8 cellular contexts compared by ENCODE assay signal in the genomic region with DNA sequence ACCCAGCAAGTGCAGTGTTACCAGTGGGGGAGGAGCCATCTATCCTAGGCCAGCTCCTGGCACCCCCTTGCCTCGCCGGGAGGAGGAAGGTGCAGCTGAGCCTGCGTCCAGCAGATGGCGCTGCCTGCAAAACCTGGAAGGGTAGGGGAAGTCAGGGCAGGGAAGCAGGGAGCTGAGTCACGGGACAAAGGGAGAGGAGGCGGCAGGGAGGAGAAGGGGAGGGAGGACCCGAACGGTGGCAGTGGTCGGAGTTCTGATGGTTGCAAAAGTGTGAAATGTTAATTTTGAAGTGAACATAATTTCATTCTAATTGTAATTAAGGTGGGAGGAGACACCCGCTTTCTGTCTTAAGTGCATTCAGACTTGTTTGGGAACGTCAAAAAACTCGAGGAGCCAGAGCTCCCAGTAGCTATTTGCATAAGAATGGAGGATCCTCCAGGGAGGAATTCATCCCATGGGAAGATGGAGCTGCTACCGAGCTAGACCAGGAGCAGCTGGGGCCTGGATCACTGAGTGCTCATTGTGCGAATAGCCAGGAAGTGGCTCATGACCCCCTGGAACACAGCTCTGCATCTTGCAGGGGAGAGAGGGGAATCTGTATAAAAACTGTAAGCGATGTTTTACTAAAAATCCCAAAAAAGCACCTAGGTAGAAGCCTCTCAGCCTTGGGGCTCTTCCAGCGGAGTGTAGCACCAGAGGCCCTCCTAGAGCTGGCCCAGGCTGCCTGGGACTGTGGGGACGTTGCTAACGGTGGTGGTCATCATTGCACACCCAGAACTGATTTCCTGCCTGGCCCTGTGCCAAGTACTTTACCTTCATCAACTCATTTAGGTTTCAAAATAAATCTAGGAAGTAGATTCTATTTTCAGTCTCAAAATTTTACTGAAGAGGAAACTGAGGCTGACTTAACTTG. TPM values are rescaled to one million over a fixed set of nuclear protein-coding genes. Genes with fewer than 3 reads are reported as not detected.
DNase-seq lines count a peak whose midpoint lies in the region; ATAC-seq, FAIRE-seq and TF ChIP-seq lines count a peak whose summit lies in the region.

No MANE protein-coding gene starts in this region.

- no peaks in the 10 kb centered on the region for H3K36me3 ChIP-seq in breast epithelium
- H3K36me3 ChIP-seq in iPS-20b (ENCODE audit: insufficient read depth, low read depth, low read length) = no peaks in the 10 kb centered on the region
- no peaks in the 10 kb centered on the region for H3K36me3 ChIP-seq in small intestine (ENCODE audit: control insufficient read depth in 2 of 2, insufficient read depth in 2 of 2, low read length in 2 of 2)

- H3K27me3 ChIP-seq in breast epithelium (no peaks in the 10 kb centered on the region), iPS-20b (ENCODE audit: insufficient read depth, low read length) (no peaks in the 10 kb centered on the region), small intestine (ENCODE audit: control insufficient read depth in 2 of 2, insufficient read depth in 2 of 2, low read length in 2 of 2) (no peaks in the 10 kb centered on the region)

- no peak for TF ChIP-seq POLR2A in breast epithelium (IDR thresholded peaks at IDR 0.05)

- ATAC-seq in GM18511 (IDR thresholded peaks at IDR 0.05; ENCODE audit: unreplicated experiment) = peak; percentile 95
- peak; percentile 91 for ATAC-seq in HG03066 (IDR thresholded peaks at IDR 0.05; ENCODE audit: low read depth, unreplicated experiment)

- intact Hi-C loops in breast epithelium (cut with DNase I; ENCODE audit: low total_unique reads) = no loop called here

- FAIRE-seq in A204.1 (lab: Jason Lieb, UNC) (peak; percentile 49), small intestine (lab: Jason Lieb, UNC) (no peak)

- H3K4me1 ChIP-seq in breast epithelium (no peaks in the 10 kb centered on the region), iPS-20b (ENCODE audit: insufficient read depth, low read length) (peaks cover 20% of the 10 kb centered on the region; the same call in 1 of the 2 replicates), small intestine (ENCODE audit: control insufficient read depth in 2 of 2, insufficient read depth in 1 of 2, low read depth in 1 of 2, low read length in 1 of 2) (peaks cover 0 to 6% of the 10 kb centered on the region in 2 donors)

- peak; percentile 98 for TF ChIP-seq CTCF in WI38 (IDR thresholded peaks at IDR 0.05; ENCODE audit: low read depth, low read length)
- peak; percentile 90 to 95 (median 94) for TF ChIP-seq CTCF in breast epithelium (IDR thresholded peaks at IDR 0.05)

- peak overlapping the region; percentile 39 for H3K4me3 ChIP-seq in WI38 (ENCODE audit: low read depth, low read length)
- peak overlapping the region; percentile 27 to 58 (median 42) for H3K4me3 ChIP-seq in breast epithelium
- H3K4me3 ChIP-seq in iPS-20b (ENCODE audit: low read length) = peak overlapping the region; percentile 56; the same call in 1 of the 2 replicates
- H3K4me3 ChIP-seq in small intestine (ENCODE audit: low read depth in 1 of 2, low read length in 2 of 2) = no peak overlapping the region

- peak; percentile 67 for DNase-seq in NCI-H2171 (lab: John Stamatoyannopoulos, UW)
- DNase-seq in breast epithelium (ENCODE audit: low spot score in 2 of 2) = peak; percentile 81 to 93
- DNase-seq in small intestine = peak; percentile 96

- peak overlapping the region; percentile 64; the same call in 1 of the 2 replicates for H3K9ac ChIP-seq in iPS-20b (ENCODE audit: low read depth, low read length)

- WGBS in small intestine, 3 donors = 18 to 22% (median 20%) methylated on average over 18 of the region's 18 CpGs

- H3K9me3 ChIP-seq in breast epithelium (no peaks in the 10 kb centered on the region), iPS-20b (ENCODE audit: insufficient read depth, low read depth, low read length) (no peaks in the 10 kb centered on the region), small intestine (ENCODE audit: control insufficient read depth, low read depth) (no peaks in the 10 kb centered on the region)

- no peak overlapping the region for H3K27ac ChIP-seq in breast epithelium
- peak overlapping the region; percentile 80 for H3K27ac ChIP-seq in iPS-20b (ENCODE audit: low read length)
- H3K27ac ChIP-seq in small intestine (ENCODE audit: low read depth in 1 of 2, low read length in 1 of 2) = no peak overlapping the region

RNA-seq across cellular contexts. Expression of a gene that starts 59.5 kb away (rescaled TPM):
- total RNA-seq in breast epithelium = 100 to 1,000 TPM; 207 to 759 (median 444) TPM
- polyA plus RNA-seq in small intestine = 10 to 100 TPM; 11.6 to 65.9 (median 18.1) TPM

Comparison
In these comparisons a context has a peak if more than half of its experiments do, and no peak if none do; other contexts are left out.
1. H3K4me3 ChIP-seq: peak in WI38 (single experiment), breast epithelium (3 of 3) and iPS-20b (single experiment); none in small intestine (0 of 2).
2. Peak in every context shown above with its lines, with median percentiles within 50 percentile points of each other: DNase-seq.